ENCODE assay signal across 1 cellular context in the genomic region with DNA sequence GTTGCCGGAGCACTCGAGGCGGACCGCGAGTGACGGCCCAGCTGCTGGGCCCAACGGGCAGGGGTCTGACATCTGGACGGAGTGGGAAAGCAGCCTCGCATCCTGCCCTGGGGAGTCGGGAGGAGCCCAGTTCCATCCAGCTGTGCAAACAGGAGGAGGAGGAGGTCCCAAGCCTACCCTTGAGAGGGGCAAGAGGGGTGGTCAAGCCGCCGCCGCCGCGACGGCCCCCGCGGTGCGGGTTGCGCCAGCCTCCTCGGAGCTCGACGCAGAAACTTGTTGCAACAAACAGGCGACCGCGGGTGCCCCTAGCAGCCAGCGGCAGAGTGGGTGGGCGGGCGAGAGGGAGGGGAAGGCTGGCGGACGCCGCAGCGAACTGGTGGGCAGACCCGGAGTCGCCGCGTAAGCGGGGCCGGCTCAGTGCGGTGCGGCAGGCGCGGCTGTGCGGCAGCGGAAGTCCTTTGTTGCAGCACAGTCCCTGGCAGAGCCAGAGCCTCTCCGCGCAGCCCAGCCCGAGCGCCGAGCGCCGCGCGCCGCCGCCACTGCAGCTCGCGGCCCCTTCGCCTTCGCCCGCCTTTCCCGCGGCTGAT.
A peak's percentile ranks its signal among the peaks of the same experiment; 100 is the strongest.
TF ChIP-seq lines count a peak whose summit lies in the region.

A gene with protein sequence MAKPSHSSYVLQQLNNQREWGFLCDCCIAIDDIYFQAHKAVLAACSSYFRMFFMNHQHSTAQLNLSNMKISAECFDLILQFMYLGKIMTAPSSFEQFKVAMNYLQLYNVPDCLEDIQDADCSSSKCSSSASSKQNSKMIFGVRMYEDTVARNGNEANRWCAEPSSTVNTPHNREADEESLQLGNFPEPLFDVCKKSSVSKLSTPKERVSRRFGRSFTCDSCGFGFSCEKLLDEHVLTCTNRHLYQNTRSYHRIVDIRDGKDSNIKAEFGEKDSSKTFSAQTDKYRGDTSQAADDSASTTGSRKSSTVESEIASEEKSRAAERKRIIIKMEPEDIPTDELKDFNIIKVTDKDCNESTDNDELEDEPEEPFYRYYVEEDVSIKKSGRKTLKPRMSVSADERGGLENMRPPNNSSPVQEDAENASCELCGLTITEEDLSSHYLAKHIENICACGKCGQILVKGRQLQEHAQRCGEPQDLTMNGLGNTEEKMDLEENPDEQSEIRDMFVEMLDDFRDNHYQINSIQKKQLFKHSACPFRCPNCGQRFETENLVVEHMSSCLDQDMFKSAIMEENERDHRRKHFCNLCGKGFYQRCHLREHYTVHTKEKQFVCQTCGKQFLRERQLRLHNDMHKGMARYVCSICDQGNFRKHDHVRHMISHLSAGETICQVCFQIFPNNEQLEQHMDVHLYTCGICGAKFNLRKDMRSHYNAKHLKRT (plus strand): TSS at position 461 of the 587 bp plus-strand sequence. CDS start 16,735 bp downstream, outside the sequence.

TF ChIP-seq in HEK293, 187 proteins besides CTCF, POLR2A, EP300 and RAD21 (continued from another document):
- TF ChIP-seq ZNF596 (tag by site-specific recombination; IDR thresholded peaks at IDR 0.05) (no peak), KLF7 (tag by site-specific recombination; IDR thresholded peaks at IDR 0.05; ENCODE audit: borderline replicate concordance) (no peak), ZIC2 (tag by site-specific recombination; IDR thresholded peaks at IDR 0.05) (peak; percentile 75), ZNF510 (tag by site-specific recombination; IDR thresholded peaks at IDR 0.05; ENCODE audit: insufficient replicate concordance) (no peak), KLF8 (tag by site-specific recombination; IDR thresholded peaks at IDR 0.05) (peak; percentile 75; the same call in 1 of the 2 replicates), ZEB2 (tag by site-specific recombination; IDR thresholded peaks at IDR 0.05) (peak; percentile 76; the same call in 1 of the 2 replicates), ZNF600 (tag by site-specific recombination; IDR thresholded peaks at IDR 0.05) (peak; percentile 91), ZNF248 (tag by site-specific recombination; IDR thresholded peaks at IDR 0.05) (no peak), EGR2 (tag by site-specific recombination; IDR thresholded peaks at IDR 0.05; ENCODE audit: low read depth) (peak; percentile 32; the same call in 1 of the 2 replicates), SCRT2 (tag by site-specific recombination; IDR thresholded peaks at IDR 0.05) (peak; percentile 98), KLF9 (tag by site-specific recombination; IDR thresholded peaks at IDR 0.05; ENCODE audit: low read depth) (peak; percentile 41; the same call in 1 of the 2 replicates), ZBTB20 (tag by site-specific recombination; IDR thresholded peaks at IDR 0.05) (peak; percentile 55; the same call in 1 of the 2 replicates), ZNF423 (tag by site-specific recombination; IDR thresholded peaks at IDR 0.05) (peak; percentile 56; the same call in 1 of the 2 replicates), ZFP69B (tag by site-specific recombination; IDR thresholded peaks at IDR 0.05) (0 out of 2 replicates have a peak, but pooled peaks have one; percentile 41), SCRT1 (tag by site-specific recombination; IDR thresholded peaks at IDR 0.05; ENCODE audit: borderline replicate concordance) (peak; percentile 68), ZNF404 (tag by site-specific recombination; IDR thresholded peaks at IDR 0.05) (no peak), ZNF157 (tag by site-specific recombination; IDR thresholded peaks at IDR 0.05) (no peak), ZFP37 (tag by site-specific recombination; IDR thresholded peaks at IDR 0.05) (0 out of 2 replicates have a peak, but pooled peaks have one; percentile 77), ZNF335 (tag by site-specific recombination; conservative IDR thresholded peaks at IDR 0.05) (peak; percentile 50)
- TF ChIP-seq, protein P1, sequence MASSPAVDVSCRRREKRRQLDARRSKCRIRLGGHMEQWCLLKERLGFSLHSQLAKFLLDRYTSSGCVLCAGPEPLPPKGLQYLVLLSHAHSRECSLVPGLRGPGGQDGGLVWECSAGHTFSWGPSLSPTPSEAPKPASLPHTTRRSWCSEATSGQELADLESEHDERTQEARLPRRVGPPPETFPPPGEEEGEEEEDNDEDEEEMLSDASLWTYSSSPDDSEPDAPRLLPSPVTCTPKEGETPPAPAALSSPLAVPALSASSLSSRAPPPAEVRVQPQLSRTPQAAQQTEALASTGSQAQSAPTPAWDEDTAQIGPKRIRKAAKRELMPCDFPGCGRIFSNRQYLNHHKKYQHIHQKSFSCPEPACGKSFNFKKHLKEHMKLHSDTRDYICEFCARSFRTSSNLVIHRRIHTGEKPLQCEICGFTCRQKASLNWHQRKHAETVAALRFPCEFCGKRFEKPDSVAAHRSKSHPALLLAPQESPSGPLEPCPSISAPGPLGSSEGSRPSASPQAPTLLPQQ (tag by site-specific recombination; IDR thresholded peaks at IDR 0.05), result peak; percentile 61; the same call in 1 of the 2 replicates
- TF ChIP-seq, protein P2, sequence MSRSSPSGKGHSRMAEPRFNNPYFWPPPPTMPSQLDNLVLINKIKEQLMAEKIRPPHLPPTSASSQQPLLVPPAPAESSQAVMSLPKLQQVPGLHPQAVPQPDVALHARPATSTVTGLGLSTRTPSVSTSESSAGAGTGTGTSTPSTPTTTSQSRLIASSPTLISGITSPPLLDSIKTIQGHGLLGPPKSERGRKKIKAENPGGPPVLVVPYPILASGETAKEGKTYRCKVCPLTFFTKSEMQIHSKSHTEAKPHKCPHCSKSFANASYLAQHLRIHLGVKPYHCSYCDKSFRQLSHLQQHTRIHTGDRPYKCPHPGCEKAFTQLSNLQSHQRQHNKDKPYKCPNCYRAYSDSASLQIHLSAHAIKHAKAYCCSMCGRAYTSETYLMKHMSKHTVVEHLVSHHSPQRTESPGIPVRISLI (tag by site-specific recombination; IDR thresholded peaks at IDR 0.05), result no peak
- TF ChIP-seq, protein P3, sequence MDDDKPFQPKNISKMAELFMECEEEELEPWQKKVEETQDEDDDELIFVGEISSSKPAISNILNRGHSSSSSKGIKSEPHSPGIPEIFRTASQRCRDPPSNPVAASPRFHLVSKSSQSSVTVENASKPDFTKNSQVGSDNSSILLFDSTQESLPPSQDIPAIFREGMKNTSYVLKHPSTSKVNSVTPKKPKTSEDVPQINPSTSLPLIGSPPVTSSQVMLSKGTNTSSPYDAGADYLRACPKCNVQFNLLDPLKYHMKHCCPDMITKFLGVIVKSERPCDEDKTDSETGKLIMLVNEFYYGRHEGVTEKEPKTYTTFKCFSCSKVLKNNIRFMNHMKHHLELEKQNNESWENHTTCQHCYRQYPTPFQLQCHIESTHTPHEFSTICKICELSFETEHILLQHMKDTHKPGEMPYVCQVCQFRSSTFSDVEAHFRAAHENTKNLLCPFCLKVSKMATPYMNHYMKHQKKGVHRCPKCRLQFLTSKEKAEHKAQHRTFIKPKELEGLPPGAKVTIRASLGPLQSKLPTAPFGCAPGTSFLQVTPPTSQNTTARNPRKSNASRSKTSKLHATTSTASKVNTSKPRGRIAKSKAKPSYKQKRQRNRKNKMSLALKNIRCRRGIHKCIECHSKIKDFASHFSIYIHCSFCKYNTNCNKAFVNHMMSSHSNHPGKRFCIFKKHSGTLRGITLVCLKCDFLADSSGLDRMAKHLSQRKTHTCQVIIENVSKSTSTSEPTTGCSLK (tag by site-specific recombination; IDR thresholded peaks at IDR 0.05), result no peak
- TF ChIP-seq, protein P4, sequence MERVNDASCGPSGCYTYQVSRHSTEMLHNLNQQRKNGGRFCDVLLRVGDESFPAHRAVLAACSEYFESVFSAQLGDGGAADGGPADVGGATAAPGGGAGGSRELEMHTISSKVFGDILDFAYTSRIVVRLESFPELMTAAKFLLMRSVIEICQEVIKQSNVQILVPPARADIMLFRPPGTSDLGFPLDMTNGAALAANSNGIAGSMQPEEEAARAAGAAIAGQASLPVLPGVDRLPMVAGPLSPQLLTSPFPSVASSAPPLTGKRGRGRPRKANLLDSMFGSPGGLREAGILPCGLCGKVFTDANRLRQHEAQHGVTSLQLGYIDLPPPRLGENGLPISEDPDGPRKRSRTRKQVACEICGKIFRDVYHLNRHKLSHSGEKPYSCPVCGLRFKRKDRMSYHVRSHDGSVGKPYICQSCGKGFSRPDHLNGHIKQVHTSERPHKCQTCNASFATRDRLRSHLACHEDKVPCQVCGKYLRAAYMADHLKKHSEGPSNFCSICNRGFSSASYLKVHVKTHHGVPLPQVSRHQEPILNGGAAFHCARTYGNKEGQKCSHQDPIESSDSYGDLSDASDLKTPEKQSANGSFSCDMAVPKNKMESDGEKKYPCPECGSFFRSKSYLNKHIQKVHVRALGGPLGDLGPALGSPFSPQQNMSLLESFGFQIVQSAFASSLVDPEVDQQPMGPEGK (tag by site-specific recombination; IDR thresholded peaks at IDR 0.05), result peak; percentile 96
- TF ChIP-seq, protein P5, sequence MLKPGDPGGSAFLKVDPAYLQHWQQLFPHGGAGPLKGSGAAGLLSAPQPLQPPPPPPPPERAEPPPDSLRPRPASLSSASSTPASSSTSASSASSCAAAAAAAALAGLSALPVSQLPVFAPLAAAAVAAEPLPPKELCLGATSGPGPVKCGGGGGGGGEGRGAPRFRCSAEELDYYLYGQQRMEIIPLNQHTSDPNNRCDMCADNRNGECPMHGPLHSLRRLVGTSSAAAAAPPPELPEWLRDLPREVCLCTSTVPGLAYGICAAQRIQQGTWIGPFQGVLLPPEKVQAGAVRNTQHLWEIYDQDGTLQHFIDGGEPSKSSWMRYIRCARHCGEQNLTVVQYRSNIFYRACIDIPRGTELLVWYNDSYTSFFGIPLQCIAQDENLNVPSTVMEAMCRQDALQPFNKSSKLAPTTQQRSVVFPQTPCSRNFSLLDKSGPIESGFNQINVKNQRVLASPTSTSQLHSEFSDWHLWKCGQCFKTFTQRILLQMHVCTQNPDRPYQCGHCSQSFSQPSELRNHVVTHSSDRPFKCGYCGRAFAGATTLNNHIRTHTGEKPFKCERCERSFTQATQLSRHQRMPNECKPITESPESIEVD (tag by site-specific recombination; IDR thresholded peaks at IDR 0.05), result no peak
- TF ChIP-seq, protein P6, sequence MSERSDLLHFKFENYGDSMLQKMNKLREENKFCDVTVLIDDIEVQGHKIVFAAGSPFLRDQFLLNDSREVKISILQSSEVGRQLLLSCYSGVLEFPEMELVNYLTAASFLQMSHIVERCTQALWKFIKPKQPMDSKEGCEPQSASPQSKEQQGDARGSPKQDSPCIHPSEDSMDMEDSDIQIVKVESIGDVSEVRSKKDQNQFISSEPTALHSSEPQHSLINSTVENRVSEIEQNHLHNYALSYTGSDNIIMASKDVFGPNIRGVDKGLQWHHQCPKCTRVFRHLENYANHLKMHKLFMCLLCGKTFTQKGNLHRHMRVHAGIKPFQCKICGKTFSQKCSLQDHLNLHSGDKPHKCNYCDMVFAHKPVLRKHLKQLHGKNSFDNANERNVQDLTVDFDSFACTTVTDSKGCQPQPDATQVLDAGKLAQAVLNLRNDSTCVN (tag by site-specific recombination; optimal IDR thresholded peaks at IDR 0.05), result peak; percentile 72
- TF ChIP-seq, protein P7, sequence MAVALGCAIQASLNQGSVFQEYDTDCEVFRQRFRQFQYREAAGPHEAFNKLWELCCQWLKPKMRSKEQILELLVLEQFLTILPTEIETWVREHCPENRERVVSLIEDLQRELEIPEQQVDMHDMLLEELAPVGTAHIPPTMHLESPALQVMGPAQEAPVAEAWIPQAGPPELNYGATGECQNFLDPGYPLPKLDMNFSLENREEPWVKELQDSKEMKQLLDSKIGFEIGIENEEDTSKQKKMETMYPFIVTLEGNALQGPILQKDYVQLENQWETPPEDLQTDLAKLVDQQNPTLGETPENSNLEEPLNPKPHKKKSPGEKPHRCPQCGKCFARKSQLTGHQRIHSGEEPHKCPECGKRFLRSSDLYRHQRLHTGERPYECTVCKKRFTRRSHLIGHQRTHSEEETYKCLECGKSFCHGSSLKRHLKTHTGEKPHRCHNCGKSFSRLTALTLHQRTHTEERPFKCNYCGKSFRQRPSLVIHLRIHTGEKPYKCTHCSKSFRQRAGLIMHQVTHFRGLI (tag by site-specific recombination; IDR thresholded peaks at IDR 0.05), result no peak
- TF ChIP-seq, protein P8, sequence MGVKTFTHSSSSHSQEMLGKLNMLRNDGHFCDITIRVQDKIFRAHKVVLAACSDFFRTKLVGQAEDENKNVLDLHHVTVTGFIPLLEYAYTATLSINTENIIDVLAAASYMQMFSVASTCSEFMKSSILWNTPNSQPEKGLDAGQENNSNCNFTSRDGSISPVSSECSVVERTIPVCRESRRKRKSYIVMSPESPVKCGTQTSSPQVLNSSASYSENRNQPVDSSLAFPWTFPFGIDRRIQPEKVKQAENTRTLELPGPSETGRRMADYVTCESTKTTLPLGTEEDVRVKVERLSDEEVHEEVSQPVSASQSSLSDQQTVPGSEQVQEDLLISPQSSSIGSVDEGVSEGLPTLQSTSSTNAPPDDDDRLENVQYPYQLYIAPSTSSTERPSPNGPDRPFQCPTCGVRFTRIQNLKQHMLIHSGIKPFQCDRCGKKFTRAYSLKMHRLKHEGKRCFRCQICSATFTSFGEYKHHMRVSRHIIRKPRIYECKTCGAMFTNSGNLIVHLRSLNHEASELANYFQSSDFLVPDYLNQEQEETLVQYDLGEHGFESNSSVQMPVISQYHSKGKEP (tag by site-specific recombination; IDR thresholded peaks at IDR 0.05), result peak; percentile 89
- TF ChIP-seq, protein P9, sequence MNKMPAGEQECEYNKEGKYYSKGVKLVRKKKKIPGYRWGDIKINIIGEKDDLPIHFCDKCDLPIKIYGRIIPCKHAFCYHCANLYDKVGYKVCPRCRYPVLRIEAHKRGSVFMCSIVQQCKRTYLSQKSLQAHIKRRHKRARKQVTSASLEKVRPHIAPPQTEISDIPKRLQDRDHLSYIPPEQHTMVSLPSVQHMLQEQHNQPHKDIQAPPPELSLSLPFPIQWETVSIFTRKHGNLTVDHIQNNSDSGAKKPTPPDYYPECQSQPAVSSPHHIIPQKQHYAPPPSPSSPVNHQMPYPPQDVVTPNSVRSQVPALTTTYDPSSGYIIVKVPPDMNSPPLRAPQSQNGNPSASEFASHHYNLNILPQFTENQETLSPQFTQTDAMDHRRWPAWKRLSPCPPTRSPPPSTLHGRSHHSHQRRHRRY (tag by site-specific recombination; IDR thresholded peaks at IDR 0.05), result no peak
TF ChIP-seq in HEK293: peak in this region for 49.
